In genomic region chr14:20469242-20469889, GRCh38 we compare ENCODE assay signal across 8 cellular contexts. TPM values are rescaled to one million over a fixed set of nuclear protein-coding genes. Genes with fewer than 3 reads are reported as not detected.
DNase-seq lines count a peak whose midpoint lies in the region; ATAC-seq and TF ChIP-seq lines count a peak whose summit lies in the region.

Gene PNP (plus strand): TSS chr14:20469406. CDS start chr14:20469525, 119 bp downstream.

- H3K4me3 ChIP-seq in esophagus (ENCODE audit: low read depth in 1 of 2, low read length in 2 of 2) (peak within 1 kb of the TSS; percentile 82 to 88), muscle layer of colon (ENCODE audit: low read depth in 1 of 2, low read length in 2 of 2) (peak within 1 kb of the TSS; percentile 77 to 97)

- ATAC-seq in GM21737 (IDR thresholded peaks at IDR 0.05; ENCODE audit: unreplicated experiment): peak; percentile 90

- 0 to 1% methylated on average over 40 of the region's 40 CpGs for WGBS in esophagus, 2 donors

- H3K4me1 Mint-ChIP-seq in activated T-cell treated with anti-CD3 and anti-CD28 coated beads, Interleukin-2, amount 50 U/mL, for 24 hours (ENCODE audit: low read depth): peaks cover 41% of the 10 kb centered on the region

- H3K9me3 ChIP-seq in esophagus (ENCODE audit: control insufficient read depth in 2 of 2, insufficient read depth in 1 of 2, low read depth in 1 of 2, low read length in 1 of 2): no peaks in the 10 kb centered on the region
- H3K9me3 ChIP-seq in muscle layer of colon (ENCODE audit: low read length): no peaks in the 10 kb centered on the region

- peaks cover 0 to 4% of the 10 kb centered on the region in 2 donors for H3K36me3 ChIP-seq in esophagus (ENCODE audit: control insufficient read depth in 2 of 2, insufficient read depth in 2 of 2, low read length in 1 of 2)
- H3K36me3 ChIP-seq in muscle layer of colon (ENCODE audit: insufficient read depth, low read length): peaks cover 2% of the 10 kb centered on the region

- no peaks in the 10 kb centered on the region for H3K27me3 Mint-ChIP-seq in activated T-cell treated with anti-CD3 and anti-CD28 coated beads, Interleukin-2, amount 50 U/mL, for 24 hours

- H3K9me3 Mint-ChIP-seq in activated T-cell treated with anti-CD3 and anti-CD28 coated beads, Interleukin-2, amount 50 U/mL, for 24 hours: no peaks in the 10 kb centered on the region

- DNase-seq in DMS79 (lab: John Stamatoyannopoulos, UW): peak; percentile 93
- peak; percentile 79 for DNase-seq in KG1 (lab: John Stamatoyannopoulos, UW)
- peak; percentile 90 for DNase-seq in activated T-cell treated with anti-CD3 and anti-CD28 coated beads, Interleukin-2, amount 50 U/mL, for 24 hours
- DNase-seq in stimulated activated CD8-positive, alpha-beta memory T cell treated with anti-CD3 and anti-CD28 coated beads, Interleukin-7, amount 100 ng/mL, for 24 hours (ENCODE audit: low read depth): peak; percentile 73

- peak within 1 kb of the TSS; percentile 97 for H3K27ac Mint-ChIP-seq in activated T-cell treated with anti-CD3 and anti-CD28 coated beads, Interleukin-2, amount 50 U/mL, for 24 hours

- peak within 1 kb of the TSS; percentile 94 for H3K4me3 Mint-ChIP-seq in activated T-cell treated with anti-CD3 and anti-CD28 coated beads, Interleukin-2, amount 50 U/mL, for 24 hours

- H3K27ac ChIP-seq in esophagus (ENCODE audit: low read depth in 2 of 2, low read length in 1 of 2): peak within 1 kb of the TSS; percentile 93 to 98
- peak within 1 kb of the TSS; percentile 87 for H3K27ac ChIP-seq in muscle layer of colon (ENCODE audit: low read depth, low read length)

- no peaks in the 10 kb centered on the region for H3K27me3 ChIP-seq in esophagus (ENCODE audit: control insufficient read depth in 1 of 2, insufficient read depth in 2 of 2, low read length in 2 of 2)
- H3K27me3 ChIP-seq in muscle layer of colon (ENCODE audit: control insufficient read depth in 1 of 2, insufficient read depth in 2 of 2, low read length in 2 of 2): no peaks in the 10 kb centered on the region

- no peaks in the 10 kb centered on the region for H3K4me1 ChIP-seq in esophagus (ENCODE audit: control insufficient read depth in 2 of 2, insufficient read depth in 2 of 2, low read length in 1 of 2)
- H3K4me1 ChIP-seq in muscle layer of colon (ENCODE audit: insufficient read depth, low read length): peaks cover 8% of the 10 kb centered on the region

- peak within 1 kb of the TSS; percentile 66 for H3K9ac ChIP-seq in muscle layer of colon (ENCODE audit: low read length)

- peaks cover 50% of the 10 kb centered on the region for H3K36me3 Mint-ChIP-seq in activated T-cell treated with anti-CD3 and anti-CD28 coated beads, Interleukin-2, amount 50 U/mL, for 24 hours (ENCODE audit: low read depth)

TF ChIP-seq in PFSK-1, 5 proteins besides CTCF, POLR2A, EP300 and RAD21:
- TF ChIP-seq TAF1 (IDR thresholded peaks at IDR 0.05; ENCODE audit: borderline replicate concordance, insufficient read depth, low read length) (no peak), POLR2AphosphoS5 (IDR thresholded peaks at IDR 0.05; ENCODE audit: low read depth, low read length) (peak; percentile 76)
TF ChIP-seq in PFSK-1: peak in this region for 1.

RNA-seq across cellular contexts. Expression of gene PNP, which starts in this region (rescaled TPM):
- 38.1 TPM for polyA plus RNA-seq in PFSK-1 (2012; ENCODE audit: insufficient read length, low read depth)
- 100 to 1,000 TPM in 1 of 2 donors, 10 to 100 TPM in 1; 40.6 to 121 TPM for polyA plus RNA-seq in esophagus

Comparison
In these comparisons a context has a peak if more than half of its experiments do, and no peak if none do; other contexts are left out.
1. Peak in every context shown above with its lines: DNase-seq, ATAC-seq, H3K4me3 ChIP-seq and H3K27ac ChIP-seq.